Comparison of ENCODE assay signal across 23 cellular contexts in the genomic region with DNA sequence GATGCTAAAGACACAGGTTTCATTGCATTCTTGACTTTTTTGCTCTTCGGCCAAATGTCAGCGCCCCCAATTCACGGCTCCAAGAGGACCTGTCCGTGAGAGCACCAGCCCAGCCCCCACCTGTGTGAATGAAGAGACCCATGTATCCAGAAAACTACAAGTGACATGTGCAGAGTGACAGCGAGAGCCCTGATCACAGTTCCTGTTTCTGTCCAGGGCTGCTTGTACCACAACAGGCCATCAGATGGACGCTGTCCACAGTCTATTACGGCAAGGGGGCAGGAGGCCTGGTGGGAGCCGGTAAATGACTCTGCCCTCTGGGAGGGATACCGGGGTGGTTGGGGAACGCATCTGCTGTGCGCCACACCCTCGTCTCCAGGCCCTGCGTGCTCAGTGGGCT.
DNase-seq lines count a peak whose midpoint lies in the region; ATAC-seq, FAIRE-seq and TF ChIP-seq lines count a peak whose summit lies in the region.
"Had no signal": no experiment of that assay in that cellular context is flagged by ENCODE, and none has a peak within 500 bp of the region (broad histone marks: within the 10 kb centered on the region; RNA-seq: fewer than 3 reads in every experiment).

No MANE protein-coding gene starts in this region.

- RAD21 ChIA-PET in GM12878 (lab: Charles Lee; ENCODE audit: unreplicated experiment) = interaction anchor here (0.9 to 1.5 kb wide), 12 partner anchors 8 to 421 kb away, joined by 3 to 9 read pairs (median 4); no protein-coding TSS in a partner anchor

- DNase-seq in GM12878 (ENCODE audit: low read depth, low spot score) (no peak), tibial artery (no peak), BE2C (no peak), NCI-H146 (lab: John Stamatoyannopoulos, UW) (no peak)
- DNase-seq: Caco-2; CD8-positive, alpha-beta T cell; MM.1S; NCI-H1694; NCI-H2029 treated with DMSO at 0.1 percent for 48 hours; NCI-H2227 treated with DMSO at 0.1 percent for 48 hours; NCI-H526 treated with DMSO at 0.1 percent for 48 hours; SJCRH30 had no signal

- no peak for TF ChIP-seq EP300 in GM12878 (IDR thresholded peaks at IDR 0.05; ENCODE audit: borderline replicate concordance in 1 of 2, control insufficient read depth in 1 of 2, low read depth in 2 of 2, low read length in 2 of 2)

- ATAC-seq in GM12878 (peak; percentile 21; the same call in 1 of the 3 replicates), GM21529 (IDR thresholded peaks at IDR 0.05; ENCODE audit: unreplicated experiment) (no peak)
- ATAC-seq: A549; CD8-positive, alpha-beta T cell; SK-N-SH treated with all-trans-retinoic acid at 6 μM for 48 hours had no signal

- TF ChIP-seq RAD21 in GM12878 (IDR thresholded peaks at IDR 0.05; ENCODE audit: insufficient read depth, low read depth, low read length) = no peak

- intact Hi-C loops in GM12878 (cut with micrococcal nuclease; ENCODE audit: unreplicated experiment) = no loop called here
- intact Hi-C loops in tibial artery (cut with DNase I; ENCODE audit: low total_unique reads) = loop anchor here (5.0 kb wide), 1 partner anchor 521 kb away; a partner anchor contains a TSS

- no peak overlapping the region; the same call in 1 of the 2 replicates for H3K27ac ChIP-seq in OCI-LY3 (ENCODE audit: low read length)
- no peak overlapping the region for H3K27ac ChIP-seq in GM12878 (ENCODE audit: control insufficient read depth, insufficient read depth)
- H3K27ac ChIP-seq in tibial artery = peak overlapping the region; percentile 83 to 87
- H3K27ac ChIP-seq: A549, C4-2B, KMS-11, SJCRH30 had no signal

- no TSS peak for BruUV-seq in GM12878 (replicated peaks; lab: Mats Ljungman, UMichigan)

- no peak for TF ChIP-seq POLR2A in GM12878 (IDR thresholded peaks at IDR 0.05; ENCODE audit: low read depth, low read length)

- H3K4me1 ChIP-seq in OCI-LY3 (ENCODE audit: low read length) (peaks cover 19% of the 10 kb centered on the region), GM12878 (ENCODE audit: control insufficient read depth, insufficient read depth, low read length) (no peaks in the 10 kb centered on the region), tibial artery (peaks cover 0 to 31% (median 9%) of the 10 kb centered on the region in 4 donors), BE2C (no peaks in the 10 kb centered on the region; the same call in 1 of the 2 replicates)
- H3K4me1 ChIP-seq: A549, Caco-2, HAP-1, SJCRH30 had no signal

- H3K27me3 ChIP-seq in OCI-LY3 (ENCODE audit: low read depth, low read length) (no peaks in the 10 kb centered on the region), GM12878 (replicated peaks in 1 of 2; ENCODE audit: control insufficient read depth in 2 of 2, insufficient read depth in 2 of 2, low read length in 1 of 2) (no peaks in the 10 kb centered on the region), tibial artery (no peaks in the 10 kb centered on the region), BE2C (no peaks in the 10 kb centered on the region)

- POLR2A ChIA-PET in GM12878 (lab: Charles Lee) = interaction anchor here (1.6 kb wide), 2 partner anchors 8 to 10 kb away, joined by 4 to 5 read pairs; no protein-coding TSS in a partner anchor

- no peak for FAIRE-seq in GM12878 (lab: Jason Lieb, UNC)
- FAIRE-seq: A549, G401.6, RCC 7860 had no signal

- in situ Hi-C loops in GM12878 (cut with MboI) = no loop called here

- 51% methylated on average over 13 of the region's 13 CpGs for WGBS in GM12878 (ENCODE audit: insufficient coverage, insufficient replicate concordance, low lambda C conversion rate, missing lambda C conversion rate)

- H4K20me1 ChIP-seq in OCI-LY3 (ENCODE audit: insufficient read depth, low read length) (no peaks in the 10 kb centered on the region), GM12878 (ENCODE audit: control insufficient read depth, insufficient read depth) (no peaks in the 10 kb centered on the region)

- no peaks in the 10 kb centered on the region for H3K36me3 Mint-ChIP-seq in nephron (ENCODE audit: low read depth)
- H3K36me3 Mint-ChIP-seq: CD8-positive, alpha-beta T cell; IgD-negative memory B cell had no signal

- no peak for TF ChIP-seq CTCF in OCI-LY3 (IDR thresholded peaks at IDR 0.05; ENCODE audit: low read depth, low read length)
- no peak for TF ChIP-seq CTCF in GM12878 (IDR thresholded peaks at IDR 0.05 in 2 of 3, conservative IDR thresholded peaks at IDR 0.05 in 1 of 3; ENCODE audit: control insufficient read depth in 2 of 3, extremely low read depth in 1 of 3, insufficient read depth in 1 of 3, low read depth in 3 of 3, low read length in 3 of 3)
- TF ChIP-seq CTCF in nephron (IDR thresholded peaks at IDR 0.05; ENCODE audit: unreplicated experiment in 3 of 3) = no peak
- TF ChIP-seq CTCF in tibial artery (IDR thresholded peaks at IDR 0.05) = no peak
- TF ChIP-seq CTCF in BE2C (IDR thresholded peaks at IDR 0.05; ENCODE audit: low read depth, low read length) = no peak

- no peaks in the 10 kb centered on the region for H3K9me3 ChIP-seq in OCI-LY3 (ENCODE audit: insufficient read depth, low read length)
- H3K9me3 ChIP-seq in GM12878 (replicated peaks; ENCODE audit: control insufficient read depth, insufficient read depth, low read length) = peaks cover 5% of the 10 kb centered on the region; the same call in 2 of the 3 replicates
- no peaks in the 10 kb centered on the region for H3K9me3 ChIP-seq in tibial artery
- H3K9me3 ChIP-seq in BE2C = no peaks in the 10 kb centered on the region
- H3K9me3 ChIP-seq: A549, Caco-2, HAP-1, SJCRH30 had no signal

- H3K36me3 ChIP-seq in OCI-LY3 (replicated peaks; ENCODE audit: low read depth, low read length) = no peaks in the 10 kb centered on the region
- no peaks in the 10 kb centered on the region for H3K36me3 ChIP-seq in GM12878 (ENCODE audit: control insufficient read depth in 2 of 2, insufficient read depth in 2 of 2, low read length in 1 of 2)
- H3K36me3 ChIP-seq in tibial artery = no peaks in the 10 kb centered on the region
- H3K36me3 ChIP-seq in BE2C = no peaks in the 10 kb centered on the region
- H3K36me3 ChIP-seq: HAP-1, SJCRH30 had no signal

- SMC1A ChIA-PET in GM12878 (lab: Charles Lee; ENCODE audit: uncharacterized antibody, unreplicated experiment) = interaction anchor here (0.8 to 2.0 kb wide), 11 partner anchors 8 to 436 kb away, joined by 3 to 14 read pairs (median 4); no protein-coding TSS in a partner anchor

- H3K4me1 Mint-ChIP-seq in nephron = peaks cover 31% of the 10 kb centered on the region

- H2AFZ ChIP-seq in OCI-LY3 (ENCODE audit: low read depth, low read length) = no peak overlapping the region
- H2AFZ ChIP-seq in GM12878 (ENCODE audit: control insufficient read depth, low read depth, low read length) = no peak overlapping the region

- H3K4me2 ChIP-seq in OCI-LY3 (ENCODE audit: low read length) = peak overlapping the region; percentile 59
- H3K4me2 ChIP-seq in GM12878 (ENCODE audit: control insufficient read depth, insufficient read depth) = no peak overlapping the region
- H3K4me2 ChIP-seq: A549, KMS-11 had no signal

- H3K9ac ChIP-seq in OCI-LY3 (ENCODE audit: low read length) (no peak overlapping the region), GM12878 (ENCODE audit: control insufficient read depth, insufficient read depth, low read length) (no peak overlapping the region)
- H3K9ac ChIP-seq: KMS-11 had no signal

- peak overlapping the region; percentile 24 to 54 (median 33) for H3K27ac Mint-ChIP-seq in nephron
- H3K27ac Mint-ChIP-seq: CD8-positive, alpha-beta T cell; IgD-negative memory B cell had no signal

- H3K4me3 ChIP-seq in OCI-LY3 (ENCODE audit: low read length) (no peak overlapping the region), GM12878 (no peak overlapping the region), tibial artery (no peak overlapping the region), BE2C (ENCODE audit: low read depth, low read length) (no peak overlapping the region)
- H3K4me3 ChIP-seq: A549, HAP-1, SJCRH30 had no signal

- peaks cover 34% of the 10 kb centered on the region for H3K27me3 Mint-ChIP-seq in nephron (ENCODE audit: low read depth)

- H3K79me2 ChIP-seq in OCI-LY3 (ENCODE audit: low read length) (no peaks in the 10 kb centered on the region), GM12878 (ENCODE audit: control insufficient read depth, insufficient read depth, low read length) (no peaks in the 10 kb centered on the region)

- CTCF ChIA-PET in GM12878 (lab: Yijun Ruan, JAX) = interaction anchor here (1.2 to 3.1 kb wide), 4 partner anchors 10 to 53 kb away, joined by 3 to 8 read pairs (median 6); no protein-coding TSS in a partner anchor

- no peak overlapping the region for H3K4me3 Mint-ChIP-seq in nephron
- H3K4me3 Mint-ChIP-seq: CD8-positive, alpha-beta T cell had no signal

- peaks cover 2% of the 10 kb centered on the region for H3K9me3 Mint-ChIP-seq in nephron
- H3K9me3 Mint-ChIP-seq: CD8-positive, alpha-beta T cell had no signal

TF ChIP-seq in GM12878, 131 proteins besides CTCF, POLR2A, EP300 and RAD21:
- TF ChIP-seq SPI1 (IDR thresholded peaks at IDR 0.05; ENCODE audit: borderline replicate concordance, insufficient read depth, low read depth, low read length) = peak; percentile 51; the same call in 1 of the 2 replicates
- no peak for TF ChIP-seq NFXL1 (IDR thresholded peaks at IDR 0.05; ENCODE audit: borderline replicate concordance)

Comparison
In these comparisons a context has a peak if more than half of its experiments do, and no peak if none do; other contexts are left out.
1. H3K27ac ChIP-seq: peak in tibial artery (2 of 2); none in OCI-LY3 (single experiment) and GM12878 (single experiment).